In genomic region chr10:88953662-88954061, GRCh38 we compare ENCODE assay signal across 1 cellular context.
TF ChIP-seq lines count a peak whose summit lies in the region.

No MANE protein-coding gene starts in this region.

TF ChIP-seq in HepG2, 621 proteins besides CTCF, POLR2A, EP300 and RAD21:
- TF ChIP-seq ARHGAP35 (CRISPR knock-in tag; IDR thresholded peaks at IDR 0.05; ENCODE audit: borderline replicate concordance) (no peak), SP140L (CRISPR knock-in tag; IDR thresholded peaks at IDR 0.05; ENCODE audit: borderline replicate concordance) (no peak), ZNF841 (CRISPR knock-in tag; IDR thresholded peaks at IDR 0.05; ENCODE audit: borderline replicate concordance) (no peak), MYPOP (CRISPR knock-in tag; IDR thresholded peaks at IDR 0.05) (no peak), ZNF7 (CRISPR knock-in tag; IDR thresholded peaks at IDR 0.05) (no peak), FOXA3 (CRISPR knock-in tag; IDR thresholded peaks at IDR 0.05) (no peak), RCOR2 (CRISPR knock-in tag; IDR thresholded peaks at IDR 0.05) (no peak), HINFP (CRISPR knock-in tag; IDR thresholded peaks at IDR 0.05; ENCODE audit: low read depth) (no peak), THYN1 (CRISPR knock-in tag; IDR thresholded peaks at IDR 0.05; ENCODE audit: borderline replicate concordance, low read depth) (no peak), AFF4 (CRISPR knock-in tag; IDR thresholded peaks at IDR 0.05) (no peak), ZNF546 (CRISPR knock-in tag; conservative IDR thresholded peaks at IDR 0.05) (no peak), ZBTB40 (IDR thresholded peaks at IDR 0.05) (no peak), ZBTB40 (CRISPR knock-in tag; IDR thresholded peaks at IDR 0.05) (no peak), KIAA2018 (CRISPR knock-in tag; IDR thresholded peaks at IDR 0.05; ENCODE audit: borderline replicate concordance) (no peak), AKAP8 (CRISPR knock-in tag; IDR thresholded peaks at IDR 0.05) (no peak), ZFP37 (CRISPR knock-in tag; IDR thresholded peaks at IDR 0.05; ENCODE audit: borderline replicate concordance) (no peak)
